In the genomic region with DNA sequence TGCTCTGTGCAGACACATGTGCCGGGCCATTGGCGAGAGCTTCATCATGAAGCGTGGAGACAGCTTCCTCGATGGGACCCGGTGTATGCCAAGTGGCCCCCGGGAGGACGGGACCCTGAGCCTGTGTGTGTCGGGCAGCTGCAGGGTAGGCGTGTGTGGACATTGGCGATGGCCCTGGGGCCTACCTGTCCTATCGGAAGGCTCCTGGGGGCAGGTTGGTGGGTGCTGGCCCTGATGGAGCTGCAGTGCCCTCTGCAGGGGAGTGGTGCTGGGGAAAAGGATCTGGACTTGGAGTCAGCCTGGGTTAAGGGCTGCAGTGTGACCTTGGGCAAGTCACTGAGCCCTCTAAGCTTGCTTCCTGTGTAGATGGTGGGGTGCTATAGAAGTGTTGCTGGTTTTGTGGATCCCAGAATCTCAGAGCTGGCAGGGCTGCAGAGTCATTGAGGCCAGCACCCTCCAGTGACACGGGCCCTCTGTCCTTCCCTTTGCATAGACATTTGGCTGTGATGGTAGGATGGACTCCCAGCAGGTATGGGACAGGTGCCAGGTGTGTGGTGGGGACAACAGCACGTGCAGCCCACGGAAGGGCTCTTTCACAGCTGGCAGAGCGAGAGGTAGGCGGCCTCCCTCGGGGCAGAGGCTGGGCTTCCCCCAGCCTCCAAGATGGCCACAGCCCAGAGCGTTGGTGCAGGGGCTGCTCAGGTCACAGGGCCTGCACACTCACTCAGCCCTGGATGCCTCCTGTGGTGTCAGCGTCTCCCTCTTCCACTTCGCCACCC, we compare ENCODE assay signal across 10 cellular contexts.
DNase-seq lines count a peak whose midpoint lies in the region; TF ChIP-seq lines count a peak whose summit lies in the region.
"Had no signal": no experiment of that assay in that cellular context is flagged by ENCODE, and none has a peak within 500 bp of the region (broad histone marks: within the 10 kb centered on the region; RNA-seq: fewer than 3 reads in every experiment).

No MANE protein-coding gene starts in this region.

- peak; percentile 39 for DNase-seq in NCI-H69 (lab: John Stamatoyannopoulos, UW)
- peak; percentile 60 for DNase-seq in iPS-NIHi11 (ENCODE audit: low spot score)
- no peak for DNase-seq in activated naive CD4-positive, alpha-beta T cell (lab: John Stamatoyannopoulos, UW)
- DNase-seq in NK-92 (lab: John Stamatoyannopoulos, UW; ENCODE audit: unreplicated experiment): no peak
- DNase-seq in kidney tubule cell (ENCODE audit: low spot score): no peak
- DNase-seq: COR-L47, NCI-H187 treated with DMSO at 0.1 percent for 48 hours, psoas muscle, tibial artery had no signal

- TF ChIP-seq CTCF in GM12872 (IDR thresholded peaks at IDR 0.05; ENCODE audit: insufficient read depth, low read depth, low read length): peak; percentile 64

Comparison
In these comparisons a context has a peak if more than half of its experiments do, and no peak if none do; other contexts are left out.
1. DNase-seq: peak in NCI-H69 (single experiment) and iPS-NIHi11 (single experiment); none in activated naive CD4-positive, alpha-beta T cell (0 of 4), NK-92 (single experiment) and kidney tubule cell (single experiment).